8 cellular contexts compared by ENCODE assay signal in genomic region chr5:137752873-137753226, GRCh38. TPM values are rescaled to one million over a fixed set of nuclear protein-coding genes. Genes with fewer than 3 reads are reported as not detected.
DNase-seq lines count a peak whose midpoint lies in the region; ATAC-seq and TF ChIP-seq lines count a peak whose summit lies in the region.

No MANE protein-coding gene starts in this region.

- H3K36me3 Mint-ChIP-seq in activated naive CD4-positive, alpha-beta T cell treated with anti-CD3 and anti-CD28 coated beads, Interleukin-2, amount 50 U/mL, for 24 hours, result peaks cover 19% of the 10 kb centered on the region
- peaks cover 34% of the 10 kb centered on the region for H3K36me3 Mint-ChIP-seq in central memory CD8-positive, alpha-beta T cell (ENCODE audit: insufficient read depth)

- H3K4me3 Mint-ChIP-seq in activated naive CD4-positive, alpha-beta T cell treated with anti-CD3 and anti-CD28 coated beads, Interleukin-2, amount 50 U/mL, for 24 hours, result peak overlapping the region; percentile 96
- H3K4me3 Mint-ChIP-seq in central memory CD8-positive, alpha-beta T cell, result peak overlapping the region; percentile 86

- H3K4me1 ChIP-seq in lung (ENCODE audit: control insufficient read depth in 2 of 2, insufficient read depth in 2 of 2, low read length in 2 of 2), result peaks cover 0 to 11% of the 10 kb centered on the region in 2 donors
- peaks cover 22 to 42% (median 25%) of the 10 kb centered on the region in 4 donors for H3K4me1 ChIP-seq in upper lobe of left lung

- ATAC-seq in central memory CD8-positive, alpha-beta T cell (replicated peaks; ENCODE audit: extremely low read depth, poor library complexity, severe bottlenecking), result no peak
- no peak for ATAC-seq in lung (ENCODE audit: insufficient read depth, low FRiP score)
- peak in 1 of 2 donors; percentile 2 for ATAC-seq in upper lobe of left lung (ENCODE audit: low FRiP score in 2 of 2)
- no peak for ATAC-seq in GM18868 (IDR thresholded peaks at IDR 0.05; ENCODE audit: unreplicated experiment)

- peaks cover 30% of the 10 kb centered on the region for H3K4me1 Mint-ChIP-seq in activated naive CD4-positive, alpha-beta T cell treated with anti-CD3 and anti-CD28 coated beads, Interleukin-2, amount 50 U/mL, for 24 hours
- H3K4me1 Mint-ChIP-seq in central memory CD8-positive, alpha-beta T cell, result peaks cover 24% of the 10 kb centered on the region

- H3K4me3 ChIP-seq in lung, result peak overlapping the region; percentile 91
- H3K4me3 ChIP-seq in upper lobe of left lung, result peak overlapping the region; percentile 69 to 93 (median 81)

- no peak for TF ChIP-seq POLR2A in upper lobe of left lung (IDR thresholded peaks at IDR 0.05)

- peak overlapping the region; percentile 100 for H3K27ac Mint-ChIP-seq in activated naive CD4-positive, alpha-beta T cell treated with anti-CD3 and anti-CD28 coated beads, Interleukin-2, amount 50 U/mL, for 24 hours
- peak overlapping the region; percentile 97 for H3K27ac Mint-ChIP-seq in central memory CD8-positive, alpha-beta T cell (ENCODE audit: low read depth)

- no peaks in the 10 kb centered on the region for H3K9me3 Mint-ChIP-seq in activated naive CD4-positive, alpha-beta T cell treated with anti-CD3 and anti-CD28 coated beads, Interleukin-2, amount 50 U/mL, for 24 hours
- no peaks in the 10 kb centered on the region for H3K9me3 Mint-ChIP-seq in central memory CD8-positive, alpha-beta T cell

- no peaks in the 10 kb centered on the region for H3K9me3 ChIP-seq in lung (ENCODE audit: control insufficient read depth in 2 of 2, insufficient read depth in 1 of 2, low read length in 1 of 2)
- H3K9me3 ChIP-seq in upper lobe of left lung, result no peaks in the 10 kb centered on the region

- TF ChIP-seq CTCF in lung (IDR thresholded peaks at IDR 0.05; ENCODE audit: control extremely low read depth, extremely low read depth) (no peak), upper lobe of left lung (IDR thresholded peaks at IDR 0.05) (no peak)

- no peak for TF ChIP-seq EP300 in upper lobe of left lung (IDR thresholded peaks at IDR 0.05)

- H3K36me3 ChIP-seq in lung (ENCODE audit: control insufficient read depth in 2 of 2, insufficient read depth in 2 of 2, low read length in 2 of 2), result peaks cover 0 to 2% of the 10 kb centered on the region in 2 donors
- no peaks in the 10 kb centered on the region for H3K36me3 ChIP-seq in upper lobe of left lung

- no peaks in the 10 kb centered on the region for H3K27me3 Mint-ChIP-seq in activated naive CD4-positive, alpha-beta T cell treated with anti-CD3 and anti-CD28 coated beads, Interleukin-2, amount 50 U/mL, for 24 hours
- H3K27me3 Mint-ChIP-seq in central memory CD8-positive, alpha-beta T cell, result no peaks in the 10 kb centered on the region

- no peak for DNase-seq in activated naive CD4-positive, alpha-beta T cell treated with anti-CD3 and anti-CD28 coated beads, Interleukin-2, amount 50 U/mL, for 16 hours
- DNase-seq in RKO (ENCODE audit: low spot score) (peak; percentile 75), lung (ENCODE audit: low spot score) (peak; percentile 34), upper lobe of left lung (peak in 1 of 2 donors; percentile 51), AG08395 (ENCODE audit: low spot score) (no peak)
- DNase-seq in central memory CD8-positive, alpha-beta T cell (ENCODE audit: low spot score in 2 of 2), result no peak

- 0 to 1% methylated on average over 4 to 6 of the region's 6 CpGs for WGBS in lung, 2 donors
- 0 to 1% methylated on average over 5 to 6 of the region's 6 CpGs for WGBS in upper lobe of left lung, 2 donors

- peak overlapping the region; percentile 96 to 99 for H3K27ac ChIP-seq in lung (ENCODE audit: low read depth in 1 of 2, low read length in 1 of 2)
- peak overlapping the region; percentile 97 to 99 (median 98) for H3K27ac ChIP-seq in upper lobe of left lung

- H3K27me3 ChIP-seq in lung (ENCODE audit: control insufficient read depth, insufficient read depth), result no peaks in the 10 kb centered on the region
- no peaks in the 10 kb centered on the region for H3K27me3 ChIP-seq in upper lobe of left lung

RNA-seq across cellular contexts. Expression of gene HNRNPA0, which starts 1.3 kb away (rescaled TPM):
- 10 to 100 TPM; 21.5 to 29.0 TPM for total RNA-seq in lung
- polyA plus RNA-seq in lung, result 10 to 100 TPM; 22.0 to 28.2 TPM
- total RNA-seq in upper lobe of left lung, result 10 to 100 TPM in 5 of 6 donors, 1 to 10 TPM in 1; 8.4 to 26.3 (median 14.6) TPM

RNA-seq across cellular contexts. Expression of gene KLHL3, which starts 17.0 kb away (rescaled TPM):
- 10 to 100 TPM in 1 of 2 donors, 1 to 10 TPM in 1; 6.8 to 14.2 TPM for total RNA-seq in lung
- 1 to 10 TPM; 1.0 to 2.0 TPM for polyA plus RNA-seq in lung
- total RNA-seq in upper lobe of left lung, result 10 to 100 TPM in 1 of 6 donors, 1 to 10 TPM in 5; 2.7 to 17.8 (median 5.2) TPM

Comparison
In these comparisons a context has a peak if more than half of its experiments do, and no peak if none do; other contexts are left out.
1. DNase-seq: peak in RKO (single experiment) and lung (single experiment); none in activated naive CD4-positive, alpha-beta T cell treated with anti-CD3 and anti-CD28 coated beads, Interleukin-2, amount 50 U/mL, for 16 hours (single experiment), central memory CD8-positive, alpha-beta T cell (0 of 2) and AG08395 (single experiment).